Comparison of ENCODE assay signal across 10 cellular contexts in the genomic region with DNA sequence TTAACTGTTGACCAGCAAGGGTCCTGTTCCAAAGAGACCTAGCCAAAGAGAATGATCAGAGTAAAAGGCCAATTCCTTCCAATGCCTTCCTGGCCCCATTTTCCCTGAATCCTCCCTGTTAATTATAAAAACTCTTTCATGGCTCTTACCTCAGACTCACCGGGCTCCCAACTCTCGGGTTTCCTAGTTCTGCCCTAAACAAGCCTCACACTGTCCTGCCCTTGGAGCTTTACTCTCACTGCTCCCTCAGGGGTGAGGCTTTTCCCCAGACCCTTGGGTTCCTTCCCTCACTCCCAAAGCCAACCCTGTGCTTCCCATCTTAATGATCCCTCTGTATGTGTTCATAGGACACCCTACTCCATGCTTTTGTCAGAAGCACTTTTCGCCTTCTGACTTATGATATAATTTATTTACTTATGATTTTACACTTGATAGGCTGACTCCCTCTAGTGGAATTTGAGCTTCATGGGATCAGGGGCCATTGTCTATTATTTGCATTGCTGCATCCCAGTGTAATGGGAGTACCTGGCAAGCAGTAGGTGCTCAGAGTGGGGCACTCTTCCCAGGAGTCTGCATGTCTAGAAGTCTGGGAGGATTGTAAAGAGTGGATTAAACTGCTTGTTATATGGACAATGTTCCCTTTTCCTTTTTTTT. TPM values are rescaled to one million over a fixed set of nuclear protein-coding genes. Genes with fewer than 3 reads are reported as not detected.
DNase-seq lines count a peak whose midpoint lies in the region; ATAC-seq, FAIRE-seq and TF ChIP-seq lines count a peak whose summit lies in the region.
"Had no signal": no experiment of that assay in that cellular context is flagged by ENCODE, and none has a peak within 500 bp of the region (broad histone marks: within the 10 kb centered on the region; RNA-seq: fewer than 3 reads in every experiment).

No MANE protein-coding gene starts in this region.

- no peaks in the 10 kb centered on the region for H3F3A ChIP-seq in Loucy (ENCODE audit: low read depth)

- H2AFZ ChIP-seq in Loucy (ENCODE audit: low read length), result no peak overlapping the region
- H2AFZ ChIP-seq in mammary epithelial cell (ENCODE audit: low read depth, low read length), result no peak overlapping the region

- H3K4me2 ChIP-seq in Loucy (ENCODE audit: low read depth, low read length, poor library complexity, severe bottlenecking), result no peak overlapping the region
- no peak overlapping the region for H3K4me2 ChIP-seq in mammary epithelial cell (ENCODE audit: insufficient read depth, low read depth, low read length)

- no peak for ATAC-seq in lower lobe of right lung
- ATAC-seq in HG03175 (IDR thresholded peaks at IDR 0.05; ENCODE audit: unreplicated experiment), result no peak
- no peak for ATAC-seq in GM18858 (IDR thresholded peaks at IDR 0.05; ENCODE audit: unreplicated experiment)
- no peak for ATAC-seq in HG03095 (IDR thresholded peaks at IDR 0.05; ENCODE audit: unreplicated experiment)
- no peak for ATAC-seq in HG03565 (IDR thresholded peaks at IDR 0.05; ENCODE audit: unreplicated experiment)

- dilution Hi-C loops in mammary epithelial cell (cut with HindIII; ENCODE audit: low sequenced_read_pairs), result no loop called here

- H3K36me3 ChIP-seq in Loucy (ENCODE audit: insufficient read depth, low read length) (no peaks in the 10 kb centered on the region), mammary epithelial cell (ENCODE audit: insufficient read depth, low read length) (no peaks in the 10 kb centered on the region), lower lobe of right lung (no peaks in the 10 kb centered on the region)

- FAIRE-seq in D721Med (lab: Jason Lieb, UNC), result no peak

- H3K27me3 ChIP-seq in Loucy (ENCODE audit: insufficient read depth, low read length, poor library complexity, severe bottlenecking) (no peaks in the 10 kb centered on the region), mammary epithelial cell (ENCODE audit: insufficient read depth, low read length) (no peaks in the 10 kb centered on the region), lower lobe of right lung (ENCODE audit: low read depth) (no peaks in the 10 kb centered on the region)

- no peaks in the 10 kb centered on the region for H3K9me2 ChIP-seq in Loucy (replicated peaks; ENCODE audit: low read depth, low read length)

- H4K20me1 ChIP-seq in Loucy (ENCODE audit: insufficient read depth, low read length, poor library complexity, severe bottlenecking) (no peaks in the 10 kb centered on the region), mammary epithelial cell (ENCODE audit: insufficient read depth, low read length) (no peaks in the 10 kb centered on the region)

- no peak overlapping the region for H3K27ac ChIP-seq in mammary epithelial cell (ENCODE audit: insufficient read depth, low read depth, low read length)
- H3K27ac ChIP-seq in lower lobe of right lung, result no peak overlapping the region

- BruUV-seq in mammary epithelial cell (replicated peaks; lab: Mats Ljungman, UMichigan), result no TSS peak

- CTCF ChIA-PET in mammary epithelial cell (lab: Charles Lee; ENCODE audit: low non-redundant PET), result interaction anchor here (0.6 kb wide), 2 partner anchors 249 to 270 kb away, joined by 4 to 9 read pairs; no protein-coding TSS in a partner anchor

- TF ChIP-seq CTCF in D721Med (IDR thresholded peaks at IDR 0.05; ENCODE audit: insufficient read depth, missing control alignments) (peak; percentile 25), Loucy (conservative IDR thresholded peaks at IDR 0.05; ENCODE audit: low read length) (peak; percentile 58), mammary epithelial cell (conservative IDR thresholded peaks at IDR 0.05 in 1 of 2, IDR thresholded peaks at IDR 0.05 in 1 of 2; ENCODE audit: extremely low read depth in 1 of 2, insufficient read depth in 1 of 2, low read depth in 1 of 2, low read length in 2 of 2) (peak; percentile 35 to 46), lower lobe of right lung (IDR thresholded peaks at IDR 0.05) (peak; percentile 26)

- H3K4me3 ChIP-seq in Loucy (ENCODE audit: low read length, poor library complexity, severe bottlenecking), result no peak overlapping the region
- no peak overlapping the region for H3K4me3 ChIP-seq in mammary epithelial cell (replicated peaks in 1 of 3; ENCODE audit: insufficient read depth in 1 of 3, low read depth in 2 of 3, low read length in 3 of 3)
- no peak overlapping the region for H3K4me3 ChIP-seq in lower lobe of right lung

- H3K9ac ChIP-seq in Loucy (ENCODE audit: low read depth, low read length, poor library complexity, severe bottlenecking), result no peak overlapping the region
- H3K9ac ChIP-seq in mammary epithelial cell (ENCODE audit: insufficient read depth, low read length), result no peak overlapping the region

- DNase-seq in D721Med (ENCODE audit: insufficient read length, low spot score), result no peak
- peak; percentile 45 for DNase-seq in mammary epithelial cell
- DNase-seq in lower lobe of right lung, result no peak
- DNase-seq: retina; stimulated activated CD8-positive, alpha-beta memory T cell treated with anti-CD3 and anti-CD28 coated beads, Interleukin-4, amount 100 ng/mL, for 48 hours had no signal

- in situ Hi-C loops in mammary epithelial cell (cut with MboI; ENCODE audit: low sequenced_read_pairs in 2 of 2), result no loop called here

- no peaks in the 10 kb centered on the region for H3K4me1 ChIP-seq in Loucy (ENCODE audit: insufficient read depth, low read length, poor library complexity, severe bottlenecking)
- H3K4me1 ChIP-seq in mammary epithelial cell (ENCODE audit: insufficient read depth, low read length), result no peaks in the 10 kb centered on the region
- no peaks in the 10 kb centered on the region for H3K4me1 ChIP-seq in lower lobe of right lung

- intact Hi-C loops in mammary epithelial cell (cut with micrococcal nuclease), result no loop called here
- intact Hi-C loops in lower lobe of right lung (cut with DNase I), result no loop called here

- no peaks in the 10 kb centered on the region for H3K9me3 ChIP-seq in Loucy (ENCODE audit: insufficient read depth, low read depth, low read length)
- no peaks in the 10 kb centered on the region for H3K9me3 ChIP-seq in mammary epithelial cell (replicated peaks; ENCODE audit: insufficient read depth, low read length)
- no peaks in the 10 kb centered on the region for H3K9me3 ChIP-seq in lower lobe of right lung

- 60% methylated on average over 3 of the region's 3 CpGs for WGBS in mammary epithelial cell (ENCODE audit: low coverage, missing lambda C conversion rate)

- H3K79me2 ChIP-seq in Loucy (ENCODE audit: insufficient read depth, low read length) (no peaks in the 10 kb centered on the region), mammary epithelial cell (ENCODE audit: insufficient read depth, low read length) (no peaks in the 10 kb centered on the region)

RNA-seq across cellular contexts. Expression of gene ZNG1B, which starts 29.9 kb away (rescaled TPM):
- total RNA-seq in mammary epithelial cell (10 to 100 TPM; 31.6 to 31.7 TPM), lower lobe of right lung (32.0 TPM)
- polyA plus RNA-seq in mammary epithelial cell, result 10.9 TPM
- 40.1 TPM for polyA minus RNA-seq in mammary epithelial cell
